In the genomic region with DNA sequence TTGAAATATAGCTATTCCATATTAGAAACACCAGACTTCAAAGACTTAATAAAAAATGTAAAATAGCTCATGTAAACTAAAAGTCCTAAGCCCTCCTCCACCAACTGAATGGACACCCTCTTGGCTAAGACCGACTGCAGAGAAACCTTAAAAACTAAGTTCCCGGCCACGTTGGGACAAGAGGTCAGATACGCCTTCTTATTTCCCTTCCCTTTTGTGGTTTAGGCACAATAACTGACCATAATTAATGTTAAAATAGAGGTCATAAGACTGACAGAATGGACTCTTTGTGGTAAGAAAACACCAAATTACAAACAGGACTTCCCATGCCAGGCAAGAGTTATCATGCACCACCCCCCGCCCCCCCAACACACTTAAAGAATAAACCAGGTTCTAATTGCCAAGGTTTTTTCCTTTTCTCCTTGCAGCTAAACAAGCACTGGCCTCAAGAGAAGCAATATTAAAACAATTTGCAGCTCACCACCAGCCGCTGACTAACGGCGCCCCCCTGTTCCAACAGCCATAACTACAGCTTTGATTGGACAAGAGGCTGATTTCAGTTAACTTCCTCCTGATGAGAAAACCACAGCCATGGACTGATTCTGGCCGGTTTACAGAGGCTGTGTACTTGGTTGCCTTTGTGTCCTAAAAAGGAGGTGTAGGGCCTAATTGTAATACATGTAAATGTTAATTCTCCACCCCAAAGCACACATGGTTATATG, we compare ENCODE assay signal across 12 cellular contexts. TPM values are rescaled to one million over a fixed set of nuclear protein-coding genes. Genes with fewer than 3 reads are reported as not detected.
DNase-seq lines count a peak whose midpoint lies in the region; ATAC-seq and TF ChIP-seq lines count a peak whose summit lies in the region.
"Had no signal": no experiment of that assay in that cellular context is flagged by ENCODE, and none has a peak within 500 bp of the region (broad histone marks: within the 10 kb centered on the region; RNA-seq: fewer than 3 reads in every experiment).

No MANE protein-coding gene starts in this region.

- peaks cover 3% of the 10 kb centered on the region for H3K9me3 Mint-ChIP-seq in activated T-cell treated with anti-CD3 and anti-CD28 coated beads, Interleukin-2, amount 50 U/mL, for 24 hours
- no peaks in the 10 kb centered on the region for H3K9me3 Mint-ChIP-seq in activated T-helper 2 cell treated with anti-CD3 and anti-CD28 coated beads, Interferon-gamma antibody, Interleukin-2, Interleukin-4, amounts not matched to agents 10 μg/mL and 5 μg/mL and 100 μg/mL, durations not matched to agents 14 hours and 24 hours and 36 hours
- H3K9me3 Mint-ChIP-seq: T-cell had no signal

- H3K27me3 Mint-ChIP-seq in activated T-cell treated with anti-CD3 and anti-CD28 coated beads, Interleukin-2, amount 50 U/mL, for 24 hours = peaks cover 29% of the 10 kb centered on the region
- H3K27me3 Mint-ChIP-seq in activated T-helper 2 cell treated with anti-CD3 and anti-CD28 coated beads, Interferon-gamma antibody, Interleukin-2, Interleukin-4, amounts not matched to agents 10 μg/mL and 5 μg/mL and 100 μg/mL, durations not matched to agents 14 hours and 24 hours and 36 hours (ENCODE audit: low read depth) = peaks cover 22% of the 10 kb centered on the region

- H3K27ac Mint-ChIP-seq in activated T-cell treated with anti-CD3 and anti-CD28 coated beads, Interleukin-2, amount 50 U/mL, for 24 hours = no peak overlapping the region
- no peak overlapping the region for H3K27ac Mint-ChIP-seq in activated T-helper 2 cell treated with anti-CD3 and anti-CD28 coated beads, Interferon-gamma antibody, Interleukin-2, Interleukin-4, amounts not matched to agents 10 μg/mL and 5 μg/mL and 100 μg/mL, durations not matched to agents 14 hours and 24 hours and 36 hours
- H3K27ac Mint-ChIP-seq: T-cell had no signal

- intact Hi-C loops in left lung (cut with DNase I) = no loop called here
- intact Hi-C loops in activated T-helper 2 cell treated with anti-CD3 and anti-CD28 coated beads, Interferon-gamma antibody, Interleukin-2, Interleukin-4, amounts not matched to agents 10 μg/mL and 5 μg/mL and 100 μg/mL, durations not matched to agents 14 hours and 24 hours and 36 hours (cut with micrococcal nuclease) = no loop called here

- peaks cover 34 to 40% of the 10 kb centered on the region in 2 donors for H3K27me3 ChIP-seq in left lung

- no peak overlapping the region for H3K4me3 Mint-ChIP-seq in activated T-cell treated with anti-CD3 and anti-CD28 coated beads, Interleukin-2, amount 50 U/mL, for 24 hours
- no peak overlapping the region for H3K4me3 Mint-ChIP-seq in activated T-helper 2 cell treated with anti-CD3 and anti-CD28 coated beads, Interferon-gamma antibody, Interleukin-2, Interleukin-4, amounts not matched to agents 10 μg/mL and 5 μg/mL and 100 μg/mL, durations not matched to agents 14 hours and 24 hours and 36 hours (ENCODE audit: low read depth)
- H3K4me3 Mint-ChIP-seq: T-cell had no signal

- no peak overlapping the region for H3K27ac ChIP-seq in left lung

- ATAC-seq in left lung = no peak
- no peak for ATAC-seq in GM19351 (IDR thresholded peaks at IDR 0.05; ENCODE audit: unreplicated experiment)
- ATAC-seq: T-cell had no signal

- peaks cover 8 to 16% of the 10 kb centered on the region in 2 donors for H3K4me1 ChIP-seq in left lung

- TF ChIP-seq CTCF in left lung (IDR thresholded peaks at IDR 0.05) = no peak

- no peaks in the 10 kb centered on the region for H3K9me3 ChIP-seq in left lung

- DNase-seq in Ammon's horn (ENCODE audit: low spot score) (peak; percentile 56), HuH-7 (ENCODE audit: low spot score) (peak; percentile 65), SK-MEL-5 (ENCODE audit: low read depth, low spot score) (peak; percentile 25), iPS-NIHi11 (ENCODE audit: low spot score) (peak; percentile 39), left lung (no peak)
- no peak for DNase-seq in activated T-cell treated with anti-CD3 and anti-CD28 coated beads, Interleukin-2, amount 50 U/mL, for 24 hours
- DNase-seq in activated T-helper 2 cell treated with anti-CD3 and anti-CD28 coated beads, Interferon-gamma antibody, Interleukin-2, Interleukin-4, amounts not matched to agents 10 μg/mL and 5 μg/mL and 100 μg/mL, durations not matched to agents 14 hours and 24 hours and 36 hours (ENCODE audit: low spot score) = no peak
- DNase-seq: activated T-cell treated with anti-CD3 and anti-CD28 coated beads for 4 hours, cortex of kidney, NCI-H1105 treated with DMSO at 0.1 percent for 48 hours, T-cell had no signal

- H3K36me3 Mint-ChIP-seq in activated T-cell treated with anti-CD3 and anti-CD28 coated beads, Interleukin-2, amount 50 U/mL, for 24 hours (ENCODE audit: low read depth) = no peaks in the 10 kb centered on the region
- H3K36me3 Mint-ChIP-seq in activated T-helper 2 cell treated with anti-CD3 and anti-CD28 coated beads, Interferon-gamma antibody, Interleukin-2, Interleukin-4, amounts not matched to agents 10 μg/mL and 5 μg/mL and 100 μg/mL, durations not matched to agents 14 hours and 24 hours and 36 hours (ENCODE audit: low read depth) = no peaks in the 10 kb centered on the region
- H3K36me3 Mint-ChIP-seq: T-cell had no signal

- no peaks in the 10 kb centered on the region for H3K36me3 ChIP-seq in left lung

- H3K4me1 Mint-ChIP-seq in activated T-cell treated with anti-CD3 and anti-CD28 coated beads, Interleukin-2, amount 50 U/mL, for 24 hours (ENCODE audit: low read depth) = no peaks in the 10 kb centered on the region
- no peaks in the 10 kb centered on the region for H3K4me1 Mint-ChIP-seq in activated T-helper 2 cell treated with anti-CD3 and anti-CD28 coated beads, Interferon-gamma antibody, Interleukin-2, Interleukin-4, amounts not matched to agents 10 μg/mL and 5 μg/mL and 100 μg/mL, durations not matched to agents 14 hours and 24 hours and 36 hours (ENCODE audit: low read depth)
- H3K4me1 Mint-ChIP-seq: T-cell had no signal

- H3K4me3 ChIP-seq in left lung = no peak overlapping the region

- in situ Hi-C loops in SK-MEL-5 (cut with HindIII; ENCODE audit: low pct_unique_long_range_greater_than_20kb, low sequenced_read_pairs) = no loop called here

RNA-seq across cellular contexts. Expression of a gene that starts 10.7 kb away (rescaled TPM):
- not detected in 2 replicates for total RNA-seq in SK-MEL-5 (2014; rRNA removed; shearing (Covaris generic))
- not detected in 2 replicates for polyA plus RNA-seq in SK-MEL-5 (2015; cell fraction: cytosol; rRNA removed)
- not detected in 2 replicates for polyA plus RNA-seq in SK-MEL-5 (2015; cell fraction: nucleus; rRNA removed)
- 1 to 10 TPM in 1 of 2 donors, under 1 TPM in 1; 0.47 to 5.3 TPM for total RNA-seq in left lung
- total RNA-seq in activated T-helper 2 cell treated with anti-CD3 and anti-CD28 coated beads, Interferon-gamma antibody, Interleukin-2, Interleukin-4, amounts not matched to agents 10 μg/mL and 5 μg/mL and 100 μg/mL, durations not matched to agents 14 hours and 24 hours and 36 hours = not detected in 2 replicates
- total RNA-seq: T-cell had no signal

Comparison
In these comparisons a context has a peak if more than half of its experiments do, and no peak if none do; other contexts are left out.
1. DNase-seq: peak in Ammon's horn (single experiment), HuH-7 (single experiment), SK-MEL-5 (single experiment) and iPS-NIHi11 (single experiment); none in left lung (0 of 2), activated T-cell treated with anti-CD3 and anti-CD28 coated beads, Interleukin-2, amount 50 U/mL, for 24 hours (single experiment) and activated T-helper 2 cell treated with anti-CD3 and anti-CD28 coated beads, Interferon-gamma antibody, Interleukin-2, Interleukin-4, amounts not matched to agents 10 μg/mL and 5 μg/mL and 100 μg/mL, durations not matched to agents 14 hours and 24 hours and 36 hours (single experiment).